ENCODE assay signal across 21 cellular contexts in the genomic region with DNA sequence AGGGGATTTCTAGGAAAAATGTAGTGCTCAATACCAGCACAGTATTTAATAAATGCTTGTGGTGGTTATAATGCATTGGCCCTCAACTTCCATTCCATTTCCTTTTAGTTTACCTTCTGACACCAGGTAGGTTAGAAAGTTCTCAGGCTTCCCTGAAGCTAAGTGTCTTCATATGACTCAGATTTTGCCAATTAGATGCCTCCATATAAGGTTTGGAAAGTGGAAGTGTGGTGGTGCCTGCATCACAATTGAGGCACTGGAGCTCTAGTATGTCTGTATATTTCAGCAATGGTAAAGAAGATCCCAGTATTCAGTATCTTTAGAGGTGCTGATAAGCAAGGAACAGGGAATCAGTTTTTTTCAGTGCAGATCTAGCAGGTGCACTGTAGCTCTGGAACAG.
"Had no signal": no experiment of that assay in that cellular context is flagged by ENCODE, and none has a peak within 500 bp of the region (broad histone marks: within the 10 kb centered on the region; RNA-seq: fewer than 3 reads in every experiment).

No MANE protein-coding gene starts in this region.

- ATAC-seq: left colon; naive thymus-derived CD8-positive, alpha-beta T cell; right cardiac atrium; stimulated activated effector memory CD8-positive, alpha-beta T cell treated with anti-CD3 and anti-CD28 coated beads, Interleukin-12 subunit alpha, Interleukin-12 subunit beta, amount 100 ng/mL, for 72 hours had no signal

- H3K4me1 Mint-ChIP-seq: nephron progenitor cell had no signal

- H3K27ac Mint-ChIP-seq: nephron progenitor cell; stimulated activated effector memory CD8-positive, alpha-beta T cell treated with anti-CD3 and anti-CD28 coated beads, Interleukin-12 subunit alpha, Interleukin-12 subunit beta, amount 100 ng/mL, for 72 hours had no signal

- H3K9me3 Mint-ChIP-seq: immature natural killer cell; naive thymus-derived CD8-positive, alpha-beta T cell; nephron progenitor cell; stimulated activated effector memory CD8-positive, alpha-beta T cell treated with anti-CD3 and anti-CD28 coated beads, Interleukin-12 subunit alpha, Interleukin-12 subunit beta, amount 100 ng/mL, for 72 hours had no signal

- H3K27me3 Mint-ChIP-seq: naive thymus-derived CD8-positive, alpha-beta T cell had no signal

- DNase-seq: dorsolateral prefrontal cortex; effector CD4-positive, alpha-beta T cell; hypothalamus; immature natural killer cell; islet precursor cell; kidney glomerular epithelial cell; left colon; left ventricle myocardium inferior; mammary epithelial cell; mesendoderm; midbrain; naive thymus-derived CD8-positive, alpha-beta T cell; nephron progenitor cell; nucleus accumbens; right cardiac atrium; sigmoid colon; stimulated activated CD4-positive, alpha-beta T cell treated with anti-CD3 and anti-CD28 coated beads, Interleukin-2, amount 100 ng/mL, for 24 hours; stimulated activated CD4-positive, alpha-beta T cell treated with anti-CD3 and anti-CD28 coated beads, Interleukin-4, amount 100 ng/mL, for 24 hours; stimulated activated naive CD4-positive, alpha-beta T cell treated with Interleukin-2 at 50 U/mL for 16 hours; upper lobe of left lung had no signal

- H3K4me3 Mint-ChIP-seq: immature natural killer cell; naive thymus-derived CD8-positive, alpha-beta T cell; nephron progenitor cell; stimulated activated effector memory CD8-positive, alpha-beta T cell treated with anti-CD3 and anti-CD28 coated beads, Interleukin-12 subunit alpha, Interleukin-12 subunit beta, amount 100 ng/mL, for 72 hours had no signal
